Comparison of ENCODE assay signal across 8 cellular contexts in genomic region chr1:12152106-12152891, GRCh38. TPM values are rescaled to one million over a fixed set of nuclear protein-coding genes. Genes with fewer than 3 reads are reported as not detected.
A peak's percentile ranks its signal among the peaks of the same experiment; 100 is the strongest.
DNase-seq lines count a peak whose midpoint lies in the region; ATAC-seq lines count a peak whose summit lies in the region.

No MANE protein-coding gene starts in this region.

- H3K9me3 ChIP-seq in muscle layer of duodenum (ENCODE audit: control insufficient read depth in 1 of 2, low read length in 2 of 2): peaks cover 0 to 6% of the 10 kb centered on the region in 2 donors

- no peaks in the 10 kb centered on the region for H3K36me3 ChIP-seq in muscle layer of duodenum (ENCODE audit: control insufficient read depth in 1 of 2, insufficient read depth in 2 of 2, low read length in 2 of 2)

- H3K27ac Mint-ChIP-seq in IgD-negative memory B cell: peak overlapping the region; percentile 78 to 97 (median 81)

- H3K27me3 ChIP-seq in muscle layer of duodenum (ENCODE audit: low read depth, low read length): no peaks in the 10 kb centered on the region

- H3K4me1 Mint-ChIP-seq in IgD-negative memory B cell: peaks cover 47 to 76% (median 66%) of the 10 kb centered on the region in 3 donors

- H3K27ac ChIP-seq in muscle layer of duodenum (ENCODE audit: low read length): peak overlapping the region; percentile 65

- peak; percentile 63 for ATAC-seq in GM18502 (IDR thresholded peaks at IDR 0.05; ENCODE audit: poor library complexity, unreplicated experiment)
- peak; percentile 73 for ATAC-seq in GM21515 (IDR thresholded peaks at IDR 0.05; ENCODE audit: unreplicated experiment)

- H3K4me3 ChIP-seq in muscle layer of duodenum (ENCODE audit: low read depth in 1 of 2, low read length in 2 of 2): no peak overlapping the region

- DNase-seq in AML-193 (lab: John Stamatoyannopoulos, UW) (no peak), DMS79 treated with DMSO at 0.1 percent for 48 hours (lab: John Stamatoyannopoulos, UW) (no peak), putamen (ENCODE audit: low spot score) (no peak)
- DNase-seq in effector CD8-positive, alpha-beta T cell (lab: John Stamatoyannopoulos, UW): no peak

- peaks cover 1% of the 10 kb centered on the region for H3K36me3 Mint-ChIP-seq in IgD-negative memory B cell

- peaks cover 0 to 2% (median 0%) of the 10 kb centered on the region in 3 donors for H3K9me3 Mint-ChIP-seq in IgD-negative memory B cell

- peak overlapping the region; percentile 47 to 94 (median 73) for H3K4me3 Mint-ChIP-seq in IgD-negative memory B cell

- H3K27me3 Mint-ChIP-seq in IgD-negative memory B cell: peaks cover 3% of the 10 kb centered on the region

- H3K4me1 ChIP-seq in muscle layer of duodenum (ENCODE audit: control insufficient read depth in 1 of 2, insufficient read depth in 2 of 2, low read length in 2 of 2): peaks cover 0 to 6% of the 10 kb centered on the region in 2 donors

RNA-seq across cellular contexts. Expression of gene TNFRSF1B, which starts 14.5 kb away (rescaled TPM):
- polyA plus RNA-seq in IgD-negative memory B cell: 117 TPM
